Comparison of ENCODE assay signal across 8 cellular contexts in the genomic region with DNA sequence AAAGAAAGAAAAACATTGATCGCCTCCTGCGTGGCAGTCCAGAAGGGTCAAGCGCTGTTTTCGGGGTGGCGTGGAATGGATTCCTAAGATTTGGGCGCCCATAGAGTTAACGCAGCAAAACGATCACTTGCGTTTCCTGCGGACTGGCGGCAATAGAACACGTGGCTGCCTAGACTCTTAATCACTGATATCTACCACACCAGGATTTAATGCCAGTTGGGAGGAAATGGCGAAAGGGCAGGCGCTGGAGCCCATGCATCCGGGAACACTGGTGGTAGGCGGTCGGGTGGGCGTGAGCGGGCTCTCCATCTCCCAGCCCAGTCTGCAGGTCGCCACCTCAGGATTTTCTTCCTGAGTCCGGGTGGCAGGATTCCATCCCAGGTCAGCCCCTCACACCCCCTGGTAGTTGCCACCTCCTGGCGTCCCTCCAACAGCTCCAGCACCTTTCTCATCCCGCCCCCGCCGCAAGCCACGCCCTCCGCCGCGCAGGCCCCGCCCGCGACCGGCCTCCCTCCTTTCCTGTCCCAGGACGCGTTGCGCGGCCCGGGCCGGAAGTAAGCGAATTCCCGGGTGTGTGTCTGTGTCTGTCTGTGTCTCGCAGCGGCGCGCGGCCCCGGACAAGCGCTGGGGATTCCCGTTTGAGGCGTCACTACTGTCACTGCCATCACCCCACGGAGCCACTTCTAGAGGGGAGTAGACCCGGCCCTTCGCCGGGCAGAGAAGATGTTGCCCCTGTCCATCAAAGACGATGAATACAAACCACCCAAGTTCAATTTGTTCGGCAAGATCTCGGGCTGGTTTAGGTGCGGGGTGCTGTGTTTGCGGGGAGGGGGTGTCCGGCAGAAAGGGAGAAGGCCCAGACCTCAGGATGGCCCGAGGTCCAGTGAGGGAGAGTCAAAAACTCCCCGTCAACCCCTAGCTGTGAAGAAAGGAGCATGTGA. TPM values are rescaled to one million over a fixed set of nuclear protein-coding genes. Genes with fewer than 3 reads are reported as not detected.
DNase-seq lines count a peak whose midpoint lies in the region; ATAC-seq and TF ChIP-seq lines count a peak whose summit lies in the region.

TSS of gene SLC30A7 (plus strand) at position 551 of the 941 bp plus-strand sequence. CDS start at position 724, 173 bp downstream.

- 0 to 1% methylated on average over 30 to 58 of the region's 62 CpGs for WGBS in upper lobe of left lung, 2 donors

- ATAC-seq in HG02870 (IDR thresholded peaks at IDR 0.05; ENCODE audit: unreplicated experiment) (peak; percentile 68), left cardiac atrium (peak; percentile 96 to 98), upper lobe of left lung (ENCODE audit: low FRiP score in 2 of 2) (peak; percentile 98)

- H3K4me1 Mint-ChIP-seq in T-helper 1 cell treated with Interleukin-12 subunit alpha and Interleukin-12 subunit beta and Interleukin-4 antibody, amounts not matched to agents 30 μg/mL and 1 μg/mL, for 36 hours (ENCODE audit: low read depth) = peaks cover 39% of the 10 kb centered on the region

- H3K36me3 Mint-ChIP-seq in T-helper 1 cell treated with Interleukin-12 subunit alpha and Interleukin-12 subunit beta and Interleukin-4 antibody, amounts not matched to agents 30 μg/mL and 1 μg/mL, for 36 hours (ENCODE audit: low read depth) = peaks cover 25% of the 10 kb centered on the region

- peak within 1 kb of the TSS; percentile 64 to 83 (median 74) for H3K4me3 ChIP-seq in upper lobe of left lung

- H3K9me3 Mint-ChIP-seq in T-helper 1 cell treated with Interleukin-12 subunit alpha and Interleukin-12 subunit beta and Interleukin-4 antibody, amounts not matched to agents 30 μg/mL and 1 μg/mL, for 36 hours = peaks cover 5% of the 10 kb centered on the region

- peak in 2 of 4 donors; percentile 35 to 43 for TF ChIP-seq EP300 in upper lobe of left lung (IDR thresholded peaks at IDR 0.05)

- H3K9me3 ChIP-seq in upper lobe of left lung = no peaks in the 10 kb centered on the region

- no peaks in the 10 kb centered on the region for H3K27me3 ChIP-seq in upper lobe of left lung

- DNase-seq in NCI-H1694 (lab: John Stamatoyannopoulos, UW) = peak; percentile 92
- peak; percentile 84 for DNase-seq in amniotic stem cell (lab: John Stamatoyannopoulos, UW)
- DNase-seq in left cardiac atrium = peak; percentile 96
- DNase-seq in posterior vena cava (ENCODE audit: low spot score) = peak; percentile 99
- peak; percentile 98 to 100 for DNase-seq in upper lobe of left lung

- intact Hi-C loops in left cardiac atrium (cut with DNase I) (no loop called here), posterior vena cava (cut with DNase I) (loop anchor here in 1 of 2 donors (10.0 kb wide), 1 partner anchor 761 kb away; the partner anchor contains the start of genes SASS6 and TRMT13)

- peaks cover 15 to 27% (median 16%) of the 10 kb centered on the region in 4 donors for H3K4me1 ChIP-seq in upper lobe of left lung

- no peak for TF ChIP-seq CTCF in upper lobe of left lung (IDR thresholded peaks at IDR 0.05)

- H3K27ac Mint-ChIP-seq in T-helper 1 cell treated with Interleukin-12 subunit alpha and Interleukin-12 subunit beta and Interleukin-4 antibody, amounts not matched to agents 30 μg/mL and 1 μg/mL, for 36 hours = peak within 1 kb of the TSS; percentile 98

- peak; percentile 87 for TF ChIP-seq POLR2A in GM15510 (IDR thresholded peaks at IDR 0.05; ENCODE audit: borderline replicate concordance, extremely low read depth, insufficient read length)
- peak in 3 of 4 donors; percentile 64 to 85 (median 81) for TF ChIP-seq POLR2A in upper lobe of left lung (IDR thresholded peaks at IDR 0.05)

- peaks cover 0 to 27% (median 8%) of the 10 kb centered on the region in 4 donors for H3K36me3 ChIP-seq in upper lobe of left lung

- peak within 1 kb of the TSS; percentile 95 for H3K4me3 Mint-ChIP-seq in T-helper 1 cell treated with Interleukin-12 subunit alpha and Interleukin-12 subunit beta and Interleukin-4 antibody, amounts not matched to agents 30 μg/mL and 1 μg/mL, for 36 hours

- H3K27me3 Mint-ChIP-seq in T-helper 1 cell treated with Interleukin-12 subunit alpha and Interleukin-12 subunit beta and Interleukin-4 antibody, amounts not matched to agents 30 μg/mL and 1 μg/mL, for 36 hours (ENCODE audit: low read depth) = peaks cover 3% of the 10 kb centered on the region

- peak within 1 kb of the TSS; percentile 90 to 96 (median 92) for H3K27ac ChIP-seq in upper lobe of left lung

RNA-seq across cellular contexts. Expression of gene SLC30A7, which starts in this region (rescaled TPM):
- 10 to 100 TPM in 1 of 2 donors, 1 to 10 TPM in 1; 7.0 to 14.2 TPM for total RNA-seq in left cardiac atrium
- total RNA-seq in posterior vena cava = 10 to 100 TPM; 27.5 to 29.7 TPM
- 10 to 100 TPM in 5 of 6 donors, 1 to 10 TPM in 1; 8.4 to 34.5 (median 26.4) TPM for total RNA-seq in upper lobe of left lung

Comparison
In these comparisons a context has a peak if more than half of its experiments do, and no peak if none do; other contexts are left out.
1. Peak in every context shown above with its lines: DNase-seq, ATAC-seq, H3K4me3 ChIP-seq and H3K27ac ChIP-seq.